ENCODE assay signal across 24 cellular contexts in genomic region chr1:89728381-89728780, GRCh38.
DNase-seq lines count a peak whose midpoint lies in the region; ATAC-seq and TF ChIP-seq lines count a peak whose summit lies in the region.
"Had no signal": no experiment of that assay in that cellular context is flagged by ENCODE, and none has a peak within 500 bp of the region (broad histone marks: within the 10 kb centered on the region; RNA-seq: fewer than 3 reads in every experiment).

No MANE protein-coding gene starts in this region.

- H3K27me3 ChIP-seq in esophagus squamous epithelium, result no peaks in the 10 kb centered on the region
- H3K27me3 ChIP-seq in stomach, result no peaks in the 10 kb centered on the region
- H3K27me3 ChIP-seq: dorsolateral prefrontal cortex, pancreas had no signal

- 56 to 62% methylated on average over 1 to 4 of the region's 4 CpGs for WGBS in esophagus squamous epithelium, 2 donors
- 69 to 88% (median 79%) methylated on average over 4 of the region's 4 CpGs for WGBS in stomach, 5 donors

- H3K9me3 Mint-ChIP-seq in activated T-cell treated with anti-CD3 and anti-CD28 coated beads, Interleukin-2, amount 50 U/mL, for 4 hours, result peaks cover 4% of the 10 kb centered on the region
- H3K9me3 Mint-ChIP-seq in activated T-cell treated with anti-CD3 and anti-CD28 coated beads, Interleukin-2, amount 50 U/mL, for 72 hours, result peaks cover 0 to 4% of the 10 kb centered on the region in 2 donors
- H3K9me3 Mint-ChIP-seq: natural killer cell had no signal

- H3K27ac ChIP-seq in esophagus squamous epithelium (peak overlapping the region in 3 of 4 donors; percentile 31 to 65 (median 34)), stomach (peak overlapping the region in 3 of 5 donors; percentile 9 to 39 (median 33))
- H3K27ac ChIP-seq: epithelial cell of prostate, pancreas had no signal

- no peak for DNase-seq in activated T-cell treated with anti-CD3 and anti-CD28 coated beads, Interleukin-2, amount 50 U/mL, for 4 hours
- no peak for DNase-seq in activated T-cell treated with anti-CD3 and anti-CD28 coated beads, Interleukin-2, amount 50 U/mL, for 72 hours
- DNase-seq in RPMI7951 (ENCODE audit: low read depth), result peak; percentile 16
- DNase-seq in esophagus squamous epithelium (lab: John Stamatoyannopoulos, UW), result no peak
- no peak for DNase-seq in stomach
- DNase-seq in NCI-H345 treated with DMSO at 0.1 percent for 48 hours (lab: John Stamatoyannopoulos, UW; ENCODE audit: unreplicated experiment), result no peak
- no peak for DNase-seq in activated CD8-positive, alpha-beta memory T cell treated with anti-CD3 and anti-CD28 coated beads for 24 hours
- DNase-seq: ACHN; activated CD4-positive, alpha-beta T cell treated with anti-CD3 and anti-CD28 coated beads for 48 hours; amniotic stem cell; caudate nucleus; DMS53; dorsolateral prefrontal cortex; foreskin melanocyte; natural killer cell; NCI-H187; NCI-H226; NK-92 treated with Interleukin-12 subunit alpha and Interleukin-12 subunit beta, amount 100 ng/mL, for 24 hours; pancreas; stimulated activated CD4-positive, alpha-beta T cell treated with anti-CD3 and anti-CD28 coated beads, Interleukin-2, amount 100 ng/mL, for 24 hours had no signal

- no peak for ATAC-seq in activated T-cell treated with anti-CD3 and anti-CD28 coated beads, Interleukin-2, amount 50 U/mL, for 4 hours
- no peak for ATAC-seq in activated T-cell treated with anti-CD3 and anti-CD28 coated beads, Interleukin-2, amount 50 U/mL, for 72 hours (replicated peaks in 1 of 2)
- no peak for ATAC-seq in GM19397 (IDR thresholded peaks at IDR 0.05; ENCODE audit: unreplicated experiment)
- ATAC-seq: K562, natural killer cell, pancreas, SK-N-SH treated with all-trans-retinoic acid at 6 μM for 48 hours had no signal

- peaks cover 77% of the 10 kb centered on the region for H3K4me1 Mint-ChIP-seq in activated T-cell treated with anti-CD3 and anti-CD28 coated beads, Interleukin-2, amount 50 U/mL, for 4 hours (ENCODE audit: low read depth)
- peaks cover 90% of the 10 kb centered on the region for H3K4me1 Mint-ChIP-seq in activated T-cell treated with anti-CD3 and anti-CD28 coated beads, Interleukin-2, amount 50 U/mL, for 72 hours (ENCODE audit: low read depth)

- no peak for TF ChIP-seq EP300 in stomach (IDR thresholded peaks at IDR 0.05)

- no peaks in the 10 kb centered on the region for H3K9me3 ChIP-seq in esophagus squamous epithelium
- H3K9me3 ChIP-seq in stomach, result no peaks in the 10 kb centered on the region
- H3K9me3 ChIP-seq: pancreas had no signal

- intact Hi-C loops in esophagus squamous epithelium (cut with DNase I), result no loop called here
- intact Hi-C loops in stomach (cut with DNase I; ENCODE audit: low total_unique reads), result no loop called here

- H3K4me1 ChIP-seq in esophagus squamous epithelium (peaks cover 7 to 16% (median 10%) of the 10 kb centered on the region in 3 donors), stomach (peaks cover 0 to 20% (median 6%) of the 10 kb centered on the region in 4 donors)
- H3K4me1 ChIP-seq: pancreas had no signal

- H3K36me3 Mint-ChIP-seq in activated T-cell treated with anti-CD3 and anti-CD28 coated beads, Interleukin-2, amount 50 U/mL, for 4 hours (ENCODE audit: insufficient read depth), result peaks cover 9% of the 10 kb centered on the region
- peaks cover 3 to 6% of the 10 kb centered on the region in 2 donors for H3K36me3 Mint-ChIP-seq in activated T-cell treated with anti-CD3 and anti-CD28 coated beads, Interleukin-2, amount 50 U/mL, for 72 hours (ENCODE audit: insufficient read depth in 2 of 2)
- H3K36me3 Mint-ChIP-seq: natural killer cell had no signal

- TF ChIP-seq CTCF in esophagus squamous epithelium (IDR thresholded peaks at IDR 0.05) (no peak), stomach (IDR thresholded peaks at IDR 0.05) (no peak)

- no peaks in the 10 kb centered on the region for H3K36me3 ChIP-seq in esophagus squamous epithelium
- no peaks in the 10 kb centered on the region for H3K36me3 ChIP-seq in stomach
- H3K36me3 ChIP-seq: pancreas had no signal

- H3K4me3 ChIP-seq in esophagus squamous epithelium (no peak overlapping the region), stomach (no peak overlapping the region)
- H3K4me3 ChIP-seq: dorsolateral prefrontal cortex, K562, pancreas had no signal

- H3K27ac Mint-ChIP-seq in activated T-cell treated with anti-CD3 and anti-CD28 coated beads, Interleukin-2, amount 50 U/mL, for 72 hours, result no peak overlapping the region
- H3K27ac Mint-ChIP-seq: natural killer cell had no signal

- peak overlapping the region; percentile 8 for H3K4me3 Mint-ChIP-seq in activated T-cell treated with anti-CD3 and anti-CD28 coated beads, Interleukin-2, amount 50 U/mL, for 4 hours
- H3K4me3 Mint-ChIP-seq in activated T-cell treated with anti-CD3 and anti-CD28 coated beads, Interleukin-2, amount 50 U/mL, for 72 hours, result peak overlapping the region in 1 of 2 donors; percentile 19
- H3K4me3 Mint-ChIP-seq: natural killer cell had no signal

- H3K27me3 Mint-ChIP-seq in activated T-cell treated with anti-CD3 and anti-CD28 coated beads, Interleukin-2, amount 50 U/mL, for 4 hours (ENCODE audit: low read depth), result no peaks in the 10 kb centered on the region
- no peaks in the 10 kb centered on the region for H3K27me3 Mint-ChIP-seq in activated T-cell treated with anti-CD3 and anti-CD28 coated beads, Interleukin-2, amount 50 U/mL, for 72 hours (ENCODE audit: low read depth)

- TF ChIP-seq POLR2A in esophagus squamous epithelium (IDR thresholded peaks at IDR 0.05), result no peak
- no peak for TF ChIP-seq POLR2A in stomach (IDR thresholded peaks at IDR 0.05)
